19 cellular contexts compared by ENCODE assay signal in genomic region chr14:98189521-98189920, GRCh38.
DNase-seq lines count a peak whose midpoint lies in the region; ATAC-seq, FAIRE-seq and TF ChIP-seq lines count a peak whose summit lies in the region.
"Had no signal": no experiment of that assay in that cellular context is flagged by ENCODE, and none has a peak within 500 bp of the region (broad histone marks: within the 10 kb centered on the region; RNA-seq: fewer than 3 reads in every experiment).

No MANE protein-coding gene starts in this region.

- TF ChIP-seq CTCF in kidney (IDR thresholded peaks at IDR 0.05; ENCODE audit: borderline replicate concordance, extremely low read depth, insufficient read depth) = no peak

- H3K36me3 Mint-ChIP-seq in T-helper 17 cell (ENCODE audit: low read depth) = no peaks in the 10 kb centered on the region
- H3K36me3 Mint-ChIP-seq in activated naive CD8-positive, alpha-beta T cell treated with anti-CD3 and anti-CD28 coated beads, Interleukin-2, amount 10 ng/mL, durations not matched to agents 7 days and 5 days = peaks cover 6% of the 10 kb centered on the region
- H3K36me3 Mint-ChIP-seq: IgD-negative memory B cell had no signal

- no peaks in the 10 kb centered on the region for H3K9me3 ChIP-seq in T-helper 17 cell (ENCODE audit: control insufficient read depth, low read length, poor library complexity, severe bottlenecking)
- no peaks in the 10 kb centered on the region for H3K9me3 ChIP-seq in kidney (ENCODE audit: control insufficient read depth in 1 of 2, low read length in 2 of 2)
- H3K9me3 ChIP-seq: esophagus muscularis mucosa had no signal

- no peaks in the 10 kb centered on the region for H3K4me1 ChIP-seq in kidney (ENCODE audit: control insufficient read depth in 1 of 2, insufficient read depth in 1 of 2, low read depth in 1 of 2, low read length in 2 of 2)
- H3K4me1 ChIP-seq: esophagus muscularis mucosa had no signal

- peaks cover 73% of the 10 kb centered on the region for H3K4me1 Mint-ChIP-seq in T-helper 17 cell
- H3K4me1 Mint-ChIP-seq in activated naive CD8-positive, alpha-beta T cell treated with anti-CD3 and anti-CD28 coated beads, Interleukin-2, amount 10 ng/mL, durations not matched to agents 7 days and 5 days = peaks cover 88% of the 10 kb centered on the region
- H3K4me1 Mint-ChIP-seq: IgD-negative memory B cell had no signal

- H3K27ac ChIP-seq in kidney (ENCODE audit: low read depth in 2 of 2, low read length in 2 of 2) = no peak overlapping the region
- H3K27ac ChIP-seq: esophagus muscularis mucosa had no signal

- H3K36me3 ChIP-seq in kidney (ENCODE audit: control insufficient read depth in 1 of 2, insufficient read depth in 2 of 2, low read length in 2 of 2) = no peaks in the 10 kb centered on the region
- H3K36me3 ChIP-seq: esophagus muscularis mucosa had no signal

- H3K4me3 ChIP-seq in kidney (ENCODE audit: low read length in 2 of 2) = no peak overlapping the region
- H3K4me3 ChIP-seq: esophagus muscularis mucosa had no signal

- intact Hi-C loops in kidney (cut with DNase I) = no loop called here

- ATAC-seq in T-helper 17 cell (peak; percentile 81), HG03457 (IDR thresholded peaks at IDR 0.05; ENCODE audit: unreplicated experiment) (no peak)
- peak; percentile 91 for ATAC-seq in activated naive CD8-positive, alpha-beta T cell treated with anti-CD3 and anti-CD28 coated beads, Interleukin-2, amount 10 ng/mL, durations not matched to agents 7 days and 5 days (ENCODE audit: low read depth)

- no peak overlapping the region for H3K9ac ChIP-seq in kidney (ENCODE audit: low read length in 2 of 2)

- no peaks in the 10 kb centered on the region for H3K27me3 Mint-ChIP-seq in T-helper 17 cell
- no peaks in the 10 kb centered on the region for H3K27me3 Mint-ChIP-seq in activated naive CD8-positive, alpha-beta T cell treated with anti-CD3 and anti-CD28 coated beads, Interleukin-2, amount 10 ng/mL, durations not matched to agents 7 days and 5 days
- H3K27me3 Mint-ChIP-seq: IgD-negative memory B cell had no signal

- peak; percentile 76 for DNase-seq in activated CD8-positive, alpha-beta memory T cell treated with anti-CD3 and anti-CD28 coated beads for 24 hours
- no peak for DNase-seq in activated CD8-positive, alpha-beta memory T cell treated with anti-CD3 and anti-CD28 coated beads, Interleukin-2, amount 50 U/mL, for 48 hours
- no peak for DNase-seq in T-helper 17 cell
- peak; percentile 50 for DNase-seq in activated naive CD8-positive, alpha-beta T cell treated with anti-CD3 and anti-CD28 coated beads, Interleukin-2, amount 10 ng/mL, durations not matched to agents 7 days and 5 days
- peak; percentile 29 for DNase-seq in stimulated activated naive CD4-positive, alpha-beta T cell treated with Interleukin-2 at 50 U/mL for 16 hours (lab: John Stamatoyannopoulos, UW)
- no peak for DNase-seq in cortex of kidney (lab: John Stamatoyannopoulos, UW)
- DNase-seq in kidney = no peak
- DNase-seq: dermis blood vessel endothelial cell; midbrain; NCI-H1048; NK-92 treated with Interleukin-12 subunit alpha and Interleukin-12 subunit beta, amount 100 ng/mL, for 24 hours; Right ventricle myocardium superior; T1000 had no signal

- POLR2A ChIA-PET in activated naive CD8-positive, alpha-beta T cell treated with anti-CD3 and anti-CD28 coated beads, Interleukin-2, amount 10 ng/mL, durations not matched to agents 7 days and 5 days (lab: Charles Lee) = interaction anchor here (0.6 to 14.9 kb wide), 17 partner anchors 9 to 1085 kb away, joined by 3 to 101 read pairs (median 5); partner anchors contain the start of gene BCL11B

- peak overlapping the region; percentile 100 for H3K27ac Mint-ChIP-seq in T-helper 17 cell
- peak overlapping the region; percentile 97 for H3K27ac Mint-ChIP-seq in activated naive CD8-positive, alpha-beta T cell treated with anti-CD3 and anti-CD28 coated beads, Interleukin-2, amount 10 ng/mL, durations not matched to agents 7 days and 5 days

- no peaks in the 10 kb centered on the region for H3K9me3 Mint-ChIP-seq in activated naive CD8-positive, alpha-beta T cell treated with anti-CD3 and anti-CD28 coated beads, Interleukin-2, amount 10 ng/mL, durations not matched to agents 7 days and 5 days

- peak overlapping the region; percentile 67 for H3K4me3 Mint-ChIP-seq in T-helper 17 cell
- peak overlapping the region; percentile 75 for H3K4me3 Mint-ChIP-seq in activated naive CD8-positive, alpha-beta T cell treated with anti-CD3 and anti-CD28 coated beads, Interleukin-2, amount 10 ng/mL, durations not matched to agents 7 days and 5 days

- no peak for FAIRE-seq in kidney (lab: Jason Lieb, UNC)
- FAIRE-seq: GM18507, GM19239, keratinocyte had no signal

Comparison
In these comparisons a context has a peak if more than half of its experiments do, and no peak if none do; other contexts are left out.
1. DNase-seq: peak in activated CD8-positive, alpha-beta memory T cell treated with anti-CD3 and anti-CD28 coated beads for 24 hours (single experiment), activated naive CD8-positive, alpha-beta T cell treated with anti-CD3 and anti-CD28 coated beads, Interleukin-2, amount 10 ng/mL, durations not matched to agents 7 days and 5 days (single experiment) and stimulated activated naive CD4-positive, alpha-beta T cell treated with Interleukin-2 at 50 U/mL for 16 hours (single experiment); none in activated CD8-positive, alpha-beta memory T cell treated with anti-CD3 and anti-CD28 coated beads, Interleukin-2, amount 50 U/mL, for 48 hours (single experiment), T-helper 17 cell (0 of 3), cortex of kidney (single experiment) and kidney (single experiment).